Comparison of ENCODE assay signal across 8 cellular contexts in the genomic region with DNA sequence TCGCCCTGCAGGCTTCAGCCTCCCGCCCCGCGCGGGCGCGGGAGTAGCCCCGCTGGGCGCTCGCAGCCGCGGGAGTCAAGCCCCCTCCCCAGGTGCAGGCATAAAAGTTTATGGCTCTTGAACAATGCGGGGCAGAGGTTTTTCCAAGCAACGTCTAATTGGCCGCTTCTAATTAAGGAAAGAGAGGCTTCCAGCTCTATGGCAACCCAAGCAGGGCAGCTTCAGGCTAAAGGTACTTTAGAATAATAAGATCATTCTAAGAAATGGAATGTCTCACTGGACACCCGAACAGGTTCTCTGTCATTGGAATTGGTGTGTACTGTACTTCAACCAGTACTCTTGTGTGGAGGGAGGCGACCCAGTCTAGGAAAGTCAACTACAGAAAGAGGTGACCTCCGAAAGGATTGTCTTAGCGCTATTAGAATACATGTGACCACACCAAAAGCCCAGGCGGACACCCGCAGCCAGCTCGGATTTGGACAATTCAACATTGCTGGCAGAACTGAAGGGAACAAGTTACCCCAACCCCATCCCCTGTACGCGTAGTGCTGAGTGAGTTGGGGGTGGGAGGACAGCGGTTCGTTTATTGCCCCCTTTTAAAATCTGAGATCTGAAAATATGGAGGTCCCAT. TPM values are rescaled to one million over a fixed set of nuclear protein-coding genes. Genes with fewer than 3 reads are reported as not detected.
DNase-seq lines count a peak whose midpoint lies in the region; ATAC-seq and TF ChIP-seq lines count a peak whose summit lies in the region.

No MANE protein-coding gene starts in this region.

- ATAC-seq in GM21367 (IDR thresholded peaks at IDR 0.05; ENCODE audit: unreplicated experiment) (no peak), GM21390 (IDR thresholded peaks at IDR 0.05; ENCODE audit: unreplicated experiment) (no peak)

- peak overlapping the region; percentile 80 for H3K4me3 Mint-ChIP-seq in neural crest cell

- peak overlapping the region; percentile 82; the same call in 1 of the 2 replicates for H2AFZ ChIP-seq in Loucy (ENCODE audit: low read length)

- H3K27me3 Mint-ChIP-seq in neural crest cell (ENCODE audit: low read depth), result peaks cover 53% of the 10 kb centered on the region

- H3K4me1 Mint-ChIP-seq in neural crest cell, result peaks cover 27% of the 10 kb centered on the region

- H3K9me3 ChIP-seq in BLaER1 treated with 17β-estradiol and CSF1 and Interleukin-3, amounts not matched to agents 10 nM and 100 nM (replicated peaks in 1 of 11), result peaks cover 17 to 43% (median 23%) of the 10 kb centered on the region in 11 experiments; a peak in 21 of 22 replicates
- no peaks in the 10 kb centered on the region for H3K9me3 ChIP-seq in Loucy (ENCODE audit: insufficient read depth, low read depth, low read length)

- H3K79me2 ChIP-seq in Loucy (ENCODE audit: insufficient read depth, low read length), result no peaks in the 10 kb centered on the region

- no peaks in the 10 kb centered on the region for H3K36me3 Mint-ChIP-seq in neural crest cell (ENCODE audit: low read depth)

- DNase-seq in ecto neural progenitor cell (ENCODE audit: low spot score) (peak; percentile 52), neural crest cell (ENCODE audit: low read depth, low spot score) (no peak), NCI-H146 treated with DMSO at 0.1 percent for 48 hours (lab: John Stamatoyannopoulos, UW; ENCODE audit: unreplicated experiment) (no peak), cortex of kidney (lab: John Stamatoyannopoulos, UW) (no peak)

- H3K4me3 ChIP-seq in BLaER1 treated with 17β-estradiol and CSF1 and Interleukin-3, amounts not matched to agents 10 nM and 100 nM, result peak overlapping the region; percentile 63 to 74 (median 68)
- H3K4me3 ChIP-seq in Loucy (ENCODE audit: low read length, poor library complexity, severe bottlenecking), result peak overlapping the region; percentile 73

- H3K9me2 ChIP-seq in Loucy (replicated peaks; ENCODE audit: low read depth, low read length), result no peaks in the 10 kb centered on the region

- peak overlapping the region; percentile 89 to 100 (median 96) for H3K4me2 ChIP-seq in BLaER1 treated with 17β-estradiol and CSF1 and Interleukin-3, amounts not matched to agents 10 nM and 100 nM
- H3K4me2 ChIP-seq in Loucy (ENCODE audit: low read depth, low read length, poor library complexity, severe bottlenecking), result peak overlapping the region; percentile 81

- H4K20me1 ChIP-seq in BLaER1 treated with 17β-estradiol and CSF1 and Interleukin-3, amounts not matched to agents 10 nM and 100 nM, result peaks cover 0 to 43% (median 17%) of the 10 kb centered on the region in 11 experiments; a peak in 14 of 22 replicates
- no peaks in the 10 kb centered on the region for H4K20me1 ChIP-seq in Loucy (ENCODE audit: insufficient read depth, low read length, poor library complexity, severe bottlenecking)

- H3K27ac Mint-ChIP-seq in neural crest cell (ENCODE audit: unreplicated experiment), result no peak overlapping the region

- peaks cover 5 to 16% (median 9%) of the 10 kb centered on the region in 10 experiments; a peak in 15 of 20 replicates for H3K4me1 ChIP-seq in BLaER1 treated with 17β-estradiol and CSF1 and Interleukin-3, amounts not matched to agents 10 nM and 100 nM
- no peaks in the 10 kb centered on the region for H3K4me1 ChIP-seq in Loucy (ENCODE audit: insufficient read depth, low read length, poor library complexity, severe bottlenecking)

- peak overlapping the region; percentile 39 to 74 (median 63); a peak in 14 of 22 replicates for H3K9ac ChIP-seq in BLaER1 treated with 17β-estradiol and CSF1 and Interleukin-3, amounts not matched to agents 10 nM and 100 nM
- no peak overlapping the region for H3K9ac ChIP-seq in Loucy (ENCODE audit: low read depth, low read length, poor library complexity, severe bottlenecking)

- no peaks in the 10 kb centered on the region for H3K9me3 Mint-ChIP-seq in neural crest cell

- H3K27ac ChIP-seq in BLaER1 treated with 17β-estradiol and CSF1 and Interleukin-3, amounts not matched to agents 10 nM and 100 nM, result no peak overlapping the region

- H3K36me3 ChIP-seq in BLaER1 treated with 17β-estradiol and CSF1 and Interleukin-3, amounts not matched to agents 10 nM and 100 nM, result no peaks in the 10 kb centered on the region
- H3K36me3 ChIP-seq in Loucy (ENCODE audit: insufficient read depth, low read length), result no peaks in the 10 kb centered on the region

- H3K27me3 ChIP-seq in BLaER1 treated with 17β-estradiol and CSF1 and Interleukin-3, amounts not matched to agents 10 nM and 100 nM, result peaks cover 96 to 100% (median 98%) of the 10 kb centered on the region in 11 experiments
- H3K27me3 ChIP-seq in Loucy (ENCODE audit: insufficient read depth, low read length, poor library complexity, severe bottlenecking), result peaks cover 36% of the 10 kb centered on the region

- H3F3A ChIP-seq in Loucy (ENCODE audit: low read depth), result no peaks in the 10 kb centered on the region

- TF ChIP-seq CTCF in Loucy (conservative IDR thresholded peaks at IDR 0.05; ENCODE audit: low read length) (no peak), neural crest cell (conservative IDR thresholded peaks at IDR 0.05) (no peak)

RNA-seq across cellular contexts. Expression of a gene that starts 12.5 kb away (rescaled TPM):
- not detected in 2 replicates for total RNA-seq in neural crest cell
